Comparison of ENCODE assay signal across 2 cellular contexts in genomic region chr13:61989984-61990383, GRCh38.
TF ChIP-seq lines count a peak whose summit lies in the region.

No MANE protein-coding gene starts in this region.

TF ChIP-seq in IMR-90, 13 proteins besides CTCF, POLR2A, EP300 and RAD21:
- no peak for TF ChIP-seq BHLHE40 (IDR thresholded peaks at IDR 0.05; ENCODE audit: low read depth, low read length)
- TF ChIP-seq CHD1 (IDR thresholded peaks at IDR 0.05; ENCODE audit: low read depth, low read length), result no peak
- TF ChIP-seq MXI1 (IDR thresholded peaks at IDR 0.05; ENCODE audit: borderline replicate concordance, low read depth, low read length), result no peak
- TF ChIP-seq CEBPB (IDR thresholded peaks at IDR 0.05; ENCODE audit: low read depth, low read length), result peak; percentile 69

TF ChIP-seq in H1, 55 proteins besides CTCF, POLR2A, EP300 and RAD21:
- TF ChIP-seq TAF7 (optimal IDR thresholded peaks at IDR 0.05; ENCODE audit: borderline replicate concordance, low read depth, low read length) (no peak), EZH2 (IDR thresholded peaks at IDR 0.05; ENCODE audit: low read depth, low read length, severe bottlenecking) (no peak), SAP30 (IDR thresholded peaks at IDR 0.05; ENCODE audit: insufficient read depth, insufficient replicate concordance, low read length) (no peak), MAFK (IDR thresholded peaks at IDR 0.05; ENCODE audit: low read depth, low read length) (no peak), RNF2 (IDR thresholded peaks at IDR 0.05; ENCODE audit: borderline replicate concordance, low read depth, low read length, missing control alignments, poor library complexity, severe bottlenecking) (no peak), KDM1A (IDR thresholded peaks at IDR 0.05; ENCODE audit: borderline replicate concordance, low read length) (no peak), CEBPB (IDR thresholded peaks at IDR 0.05; ENCODE audit: low read depth, low read length) (peak; percentile 59; the same call in 1 of the 2 replicates), HDAC6 (IDR thresholded peaks at IDR 0.05; ENCODE audit: low read depth, low read length) (no peak)
- TF ChIP-seq, protein P1, sequence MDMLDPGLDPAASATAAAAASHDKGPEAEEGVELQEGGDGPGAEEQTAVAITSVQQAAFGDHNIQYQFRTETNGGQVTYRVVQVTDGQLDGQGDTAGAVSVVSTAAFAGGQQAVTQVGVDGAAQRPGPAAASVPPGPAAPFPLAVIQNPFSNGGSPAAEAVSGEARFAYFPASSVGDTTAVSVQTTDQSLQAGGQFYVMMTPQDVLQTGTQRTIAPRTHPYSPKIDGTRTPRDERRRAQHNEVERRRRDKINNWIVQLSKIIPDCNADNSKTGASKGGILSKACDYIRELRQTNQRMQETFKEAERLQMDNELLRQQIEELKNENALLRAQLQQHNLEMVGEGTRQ (IDR thresholded peaks at IDR 0.05; ENCODE audit: low read length), result no peak
